17 cellular contexts compared by ENCODE assay signal in the genomic region with DNA sequence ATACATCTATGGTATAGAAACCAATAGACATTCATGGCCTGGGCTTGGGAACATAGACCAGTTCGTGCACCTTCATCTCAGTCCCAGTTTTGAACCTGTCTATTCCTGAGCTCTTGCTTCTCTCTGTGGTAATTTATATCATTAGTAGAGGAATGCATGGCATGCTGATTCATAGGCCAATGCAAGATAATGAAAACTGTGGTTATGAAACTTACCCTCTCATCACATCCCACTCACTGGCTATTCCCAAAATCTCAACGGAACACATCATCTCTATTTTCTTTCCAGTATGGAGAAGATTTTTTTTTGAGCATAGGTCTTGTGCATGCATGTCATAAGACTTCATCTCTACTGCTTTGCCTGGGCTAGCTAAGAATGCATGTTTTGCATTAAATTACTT. TPM values are rescaled to one million over a fixed set of nuclear protein-coding genes. Genes with fewer than 3 reads are reported as not detected.
DNase-seq lines count a peak whose midpoint lies in the region; ATAC-seq and TF ChIP-seq lines count a peak whose summit lies in the region.
"Had no signal": no experiment of that assay in that cellular context is flagged by ENCODE, and none has a peak within 500 bp of the region (broad histone marks: within the 10 kb centered on the region; RNA-seq: fewer than 3 reads in every experiment).

No MANE protein-coding gene starts in this region.

- TF ChIP-seq CTCF in AG10803 (conservative IDR thresholded peaks at IDR 0.05; ENCODE audit: low read length) (no peak), IMR-90 (conservative IDR thresholded peaks at IDR 0.05; ENCODE audit: low read depth, low read length) (no peak), choroid plexus epithelial cell (conservative IDR thresholded peaks at IDR 0.05; ENCODE audit: low read depth, low read length) (no peak), adrenal gland (IDR thresholded peaks at IDR 0.05) (no peak)

- H3K79me1 ChIP-seq in IMR-90 (ENCODE audit: low read depth in 1 of 2, low read length in 2 of 2) = no peaks in the 10 kb centered on the region

- no peak overlapping the region for H2BK5ac ChIP-seq in IMR-90 (ENCODE audit: low read depth, low read length, poor library complexity, severe bottlenecking)

- no peak overlapping the region for H2BK20ac ChIP-seq in IMR-90 (ENCODE audit: low read depth, low read length)

- TF ChIP-seq POLR2A in IMR-90 (IDR thresholded peaks at IDR 0.05; ENCODE audit: low read depth, low read length) = no peak
- no peak for TF ChIP-seq POLR2A in adrenal gland (IDR thresholded peaks at IDR 0.05)

- no peaks in the 10 kb centered on the region for H4K20me1 ChIP-seq in IMR-90 (ENCODE audit: insufficient read depth, low read length)

- H3K4me3 ChIP-seq in AG10803 (ENCODE audit: low read length) (no peak overlapping the region), IMR-90 (ENCODE audit: insufficient read depth, low read depth, low read length) (no peak overlapping the region), choroid plexus epithelial cell (ENCODE audit: low read depth, low read length) (no peak overlapping the region), adrenal gland (no peak overlapping the region)
- H3K4me3 ChIP-seq: gastrocnemius medialis, PC-9, psoas muscle had no signal

- H3K4me2 ChIP-seq in IMR-90 (ENCODE audit: low read depth, low read length) = peak overlapping the region; percentile 48; the same call in 1 of the 2 replicates
- H3K4me2 ChIP-seq: PC-9 had no signal

- no peak overlapping the region for H4K5ac ChIP-seq in IMR-90 (ENCODE audit: low read depth, low read length)

- intact Hi-C loops in IMR-90 (cut with micrococcal nuclease) = no loop called here
- intact Hi-C loops in adrenal gland (cut with DNase I) = no loop called here

- no peak for TF ChIP-seq RAD21 in IMR-90 (IDR thresholded peaks at IDR 0.05; ENCODE audit: low read length)

- POLR2A ChIA-PET in IMR-90 (lab: Charles Lee; ENCODE audit: unreplicated experiment) = no interaction called here

- H3K14ac ChIP-seq in IMR-90 (replicated peaks; ENCODE audit: low read depth, low read length) = no peak overlapping the region

- peak; percentile 82 for DNase-seq in AG10803 (ENCODE audit: low read depth)
- DNase-seq in IMR-90 = peak; percentile 87
- peak; percentile 49 for DNase-seq in choroid plexus epithelial cell (ENCODE audit: low read depth)
- DNase-seq in myocyte (ENCODE audit: low read depth) = peak; percentile 33
- no peak for DNase-seq in activated CD4-positive, alpha-beta T cell treated with anti-CD3 and anti-CD28 coated beads for 48 hours
- DNase-seq in adrenal gland = no peak
- DNase-seq: activated CD4-positive, alpha-beta T cell treated with anti-CD3 and anti-CD28 coated beads, Interleukin-2, amount 50 U/mL, for 4 hours; activated naive CD4-positive, alpha-beta T cell treated with anti-CD3 and anti-CD28 coated beads, Interleukin-2, amount 10 ng/mL, durations not matched to agents 7 days and 5 days; caudate nucleus; gastrocnemius medialis; naive B cell; NCI-H2081; NCI-H526; PC-9; psoas muscle had no signal

- H4K91ac ChIP-seq in IMR-90 (ENCODE audit: insufficient read depth, low read depth, low read length) = no peak overlapping the region

- H2AFZ ChIP-seq in IMR-90 (replicated peaks; ENCODE audit: low read length, poor library complexity) = no peak overlapping the region
- H2AFZ ChIP-seq: PC-9 had no signal

- no peak overlapping the region for H3K23ac ChIP-seq in IMR-90 (ENCODE audit: low read depth, low read length)

- H3K4ac ChIP-seq in IMR-90 (ENCODE audit: low read depth, low read length) = no peak overlapping the region

- H3K9me3 ChIP-seq in IMR-90 (ENCODE audit: control insufficient read depth, insufficient read depth, low read length) (no peaks in the 10 kb centered on the region), adrenal gland (replicated peaks in 1 of 3) (no peaks in the 10 kb centered on the region)
- H3K9me3 ChIP-seq: gastrocnemius medialis, psoas muscle had no signal

- CTCF ChIA-PET in IMR-90 (lab: Yijun Ruan, JAX) = interaction anchor here (0.7 kb wide), 1 partner anchor 9 kb away, joined by 4 read pairs; no protein-coding TSS in a partner anchor

- BruUV-seq in IMR-90 (replicated peaks; lab: Mats Ljungman, UMichigan) = no TSS peak

- peak overlapping the region; percentile 30; the same call in 1 of the 2 replicates for H2BK120ac ChIP-seq in IMR-90 (ENCODE audit: low read depth, low read length)

- H3K56ac ChIP-seq in IMR-90 (ENCODE audit: extremely low read depth, insufficient read depth, low read length) = no peak overlapping the region

- H3K9me1 ChIP-seq in IMR-90 (ENCODE audit: insufficient read depth, low read length) = no peaks in the 10 kb centered on the region

- no peak overlapping the region for H3K9ac ChIP-seq in IMR-90 (ENCODE audit: low read depth, low read length)

- H2AK9ac ChIP-seq in IMR-90 (replicated peaks; ENCODE audit: low read depth, low read length, poor library complexity) = no peak overlapping the region

- H3K18ac ChIP-seq in IMR-90 (ENCODE audit: low read depth, low read length) = no peak overlapping the region

- peak; percentile 89 for ATAC-seq in IMR-90 (ENCODE audit: low read depth)
- no peak for ATAC-seq in HG03108 (IDR thresholded peaks at IDR 0.05; ENCODE audit: unreplicated experiment)
- no peak for ATAC-seq in HG03139 (IDR thresholded peaks at IDR 0.05; ENCODE audit: unreplicated experiment)
- ATAC-seq: gastrocnemius medialis, psoas muscle had no signal

- peaks cover 2% of the 10 kb centered on the region for H3K4me1 ChIP-seq in IMR-90 (ENCODE audit: control insufficient read depth, insufficient read depth, low read length)
- H3K4me1 ChIP-seq in adrenal gland (replicated peaks in 1 of 2) = no peaks in the 10 kb centered on the region
- H3K4me1 ChIP-seq: gastrocnemius medialis, psoas muscle had no signal

- no peak overlapping the region for H3K27ac ChIP-seq in IMR-90 (ENCODE audit: insufficient read depth, low read length)
- H3K27ac ChIP-seq in adrenal gland = no peak overlapping the region
- H3K27ac ChIP-seq: gastrocnemius medialis, PC-9, psoas muscle had no signal

- no CpG with 5 or more reads among the region's 2 CpGs for WGBS in IMR-90 (ENCODE audit: extremely low coverage in 2 of 2, insufficient read length in 1 of 2), 2 experiments
- WGBS in adrenal gland, 4 donors = 83 to 95% (median 90%) methylated on average over 2 of the region's 2 CpGs

- in situ Hi-C loops in IMR-90 (cut with MboI; ENCODE audit: low sequenced_read_pairs) = no loop called here

- H3K27me3 ChIP-seq in IMR-90 (ENCODE audit: control insufficient read depth, insufficient read depth, low read length) (no peaks in the 10 kb centered on the region), adrenal gland (no peaks in the 10 kb centered on the region)
- H3K27me3 ChIP-seq: gastrocnemius medialis had no signal

- dilution Hi-C loops in IMR-90 (cut with HindIII; ENCODE audit: low sequenced_read_pairs, unreplicated experiment) = no loop called here

- H2BK15ac ChIP-seq in IMR-90 (ENCODE audit: low read depth, low read length) = no peak overlapping the region

- no peaks in the 10 kb centered on the region for H3K36me3 ChIP-seq in IMR-90 (ENCODE audit: control insufficient read depth, insufficient read depth, low read length)
- no peaks in the 10 kb centered on the region for H3K36me3 ChIP-seq in adrenal gland (replicated peaks in 1 of 2)
- H3K36me3 ChIP-seq: gastrocnemius medialis had no signal

- no peak overlapping the region for H2AK5ac ChIP-seq in IMR-90 (ENCODE audit: low read depth, low read length)

- no peak overlapping the region; a peak in 1 of 4 replicates for H4K8ac ChIP-seq in IMR-90 (ENCODE audit: low read depth in 2 of 2, low read length in 2 of 2)

TF ChIP-seq in IMR-90, 13 proteins besides CTCF, POLR2A, EP300 and RAD21:
- TF ChIP-seq MAFK (IDR thresholded peaks at IDR 0.05; ENCODE audit: low read depth, low read length) = no peak
- peak; percentile 76 for TF ChIP-seq CEBPB (IDR thresholded peaks at IDR 0.05; ENCODE audit: low read depth, low read length)
- 0 out of 2 replicates have a peak, but pooled peaks have one; percentile 21 for TF ChIP-seq FOS (IDR thresholded peaks at IDR 0.05; ENCODE audit: low read depth, low read length)
- TF ChIP-seq RCOR1 (IDR thresholded peaks at IDR 0.05; ENCODE audit: insufficient replicate concordance, low read length) = peak; percentile 64

RNA-seq across cellular contexts. Expression of gene P2RY12, which starts 18.7 kb away (rescaled TPM):
- total RNA-seq in IMR-90 (2012; rRNA removed) (not detected in 2 replicates), myocyte (not detected in 2 replicates), adrenal gland (10 to 100 TPM in 2 of 8 donors, 1 to 10 TPM in 6; 1.9 to 13.2 (median 4.4) TPM)
- polyA plus RNA-seq in IMR-90 (2012; rRNA removed) (not detected in 2 replicates), adrenal gland (1 to 10 TPM in 1 of 3 donors, under 1 TPM in 2; 0.37 to 2.3 (median 0.56) TPM)
- polyA plus RNA-seq in IMR-90 (2012; cell fraction: cytosol; rRNA removed) = not detected in 2 replicates
- not detected in 2 replicates for polyA plus RNA-seq in IMR-90 (2012; cell fraction: nucleus; rRNA removed; ENCODE audit: low replicate concordance)
- polyA plus RNA-seq in myocyte (2012) = not detected
- total RNA-seq: PC-9 had no signal

RNA-seq across cellular contexts. Expression of gene IGSF10, which starts 57.6 kb away (rescaled TPM):
- total RNA-seq in IMR-90 (2012; rRNA removed) (under 0.01 TPM in 2 replicates), myocyte (0.13 and 0.26 TPM in 2 replicates), adrenal gland (10 to 100 TPM in 4 of 8 donors, 1 to 10 TPM in 4; 6.6 to 33.7 (median 9.5) TPM)
- polyA plus RNA-seq in IMR-90 (2012; rRNA removed) (0.03 and 0.07 TPM in 2 replicates), adrenal gland (1 to 10 TPM; 5.1 to 6.5 (median 5.6) TPM)
- polyA plus RNA-seq in IMR-90 (2012; cell fraction: cytosol; rRNA removed) = 0.01 TPM in 1 of 2 replicates, not detected in the other
- polyA plus RNA-seq in IMR-90 (2012; cell fraction: nucleus; rRNA removed; ENCODE audit: low replicate concordance) = 0.02 and 0.23 TPM in 2 replicates
- polyA plus RNA-seq in myocyte (2012) = 0.01 TPM

Comparison
In these comparisons a context has a peak if more than half of its experiments do, and no peak if none do; other contexts are left out.
1. DNase-seq: peak in AG10803 (single experiment), IMR-90 (single experiment), choroid plexus epithelial cell (single experiment) and myocyte (single experiment); none in activated CD4-positive, alpha-beta T cell treated with anti-CD3 and anti-CD28 coated beads for 48 hours (single experiment) and adrenal gland (0 of 7).